19 cellular contexts compared by ENCODE assay signal in the genomic region with DNA sequence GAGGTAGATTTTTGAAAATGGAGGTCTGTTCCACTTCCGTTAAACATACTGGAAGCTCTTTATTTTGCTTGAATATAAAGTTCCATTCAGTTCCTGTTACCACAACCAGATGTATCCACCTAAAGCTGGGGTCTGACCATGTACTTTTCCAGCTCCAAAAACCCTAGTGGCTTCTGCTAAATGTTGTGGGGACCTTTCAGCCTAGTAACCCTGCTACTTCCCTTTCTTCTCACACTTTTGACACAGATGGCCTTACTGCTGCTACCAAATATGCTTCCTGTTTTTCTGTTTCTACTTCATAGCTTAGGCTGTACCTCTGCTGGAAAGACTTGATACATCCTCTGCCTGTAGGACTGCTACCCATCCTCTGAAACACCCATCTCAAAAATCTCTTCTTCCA.
DNase-seq lines count a peak whose midpoint lies in the region; ATAC-seq and TF ChIP-seq lines count a peak whose summit lies in the region.
"Had no signal": no experiment of that assay in that cellular context is flagged by ENCODE, and none has a peak within 500 bp of the region (broad histone marks: within the 10 kb centered on the region; RNA-seq: fewer than 3 reads in every experiment).

No MANE protein-coding gene starts in this region.

- H3K4me2 ChIP-seq in GM23248 (ENCODE audit: unreplicated experiment): no peak overlapping the region
- H3K4me2 ChIP-seq: KMS-11 had no signal

- no peak overlapping the region for H3K27ac ChIP-seq in lower lobe of right lung
- no peak overlapping the region for H3K27ac ChIP-seq in GM23248
- H3K27ac ChIP-seq: 22Rv1, KMS-11, SK-N-MC had no signal

- no peaks in the 10 kb centered on the region for H4K20me1 ChIP-seq in GM23248 (ENCODE audit: insufficient read depth)

- H3K9me2 ChIP-seq in GM23248 (ENCODE audit: insufficient read depth): no peaks in the 10 kb centered on the region

- H3K4me3 ChIP-seq in lower lobe of right lung: no peak overlapping the region
- no peak overlapping the region for H3K4me3 ChIP-seq in GM23248
- H3K4me3 ChIP-seq: SK-N-MC had no signal

- H3K9me3 ChIP-seq in lower lobe of right lung (peaks cover 15% of the 10 kb centered on the region), GM23248 (ENCODE audit: low read depth) (peaks cover 5% of the 10 kb centered on the region)

- DNase-seq in NOMO-1 treated with DMSO at 0.1 percent for 48 hours (lab: John Stamatoyannopoulos, UW; ENCODE audit: unreplicated experiment): peak; percentile 19
- no peak for DNase-seq in NOMO-1 (lab: John Stamatoyannopoulos, UW; ENCODE audit: unreplicated experiment in 2 of 2)
- DNase-seq in NAMALWA (ENCODE audit: low spot score): peak; percentile 34
- peak; percentile 88 for DNase-seq in SKM-1 treated with dmso at 0.1 percent for 144 hours (lab: John Stamatoyannopoulos, UW; ENCODE audit: unreplicated experiment)
- DNase-seq in lower lobe of right lung: no peak
- no peak for DNase-seq in NCI-H1694 treated with DMSO at 0.1 percent for 48 hours (lab: John Stamatoyannopoulos, UW)
- no peak for DNase-seq in GM23248
- DNase-seq in kidney glomerular epithelial cell (lab: John Stamatoyannopoulos, UW): no peak
- DNase-seq: COR-L47, DMS 273 treated with DMSO at 0.1 percent for 48 hours, NCI-H187 treated with DMSO at 0.1 percent for 48 hours, NCI-H2227 treated with DMSO at 0.1 percent for 48 hours, NCI-H510A treated with DMSO at 0.1 percent for 48 hours, NCI-H82 had no signal

- no peak overlapping the region for H2AFZ ChIP-seq in GM23248

- intact Hi-C loops in lower lobe of right lung (cut with DNase I): no loop called here

- no peaks in the 10 kb centered on the region for H3K36me3 ChIP-seq in lower lobe of right lung
- H3K36me3 ChIP-seq in GM23248 (ENCODE audit: low read depth): no peaks in the 10 kb centered on the region

- H3K9ac ChIP-seq in GM23248: no peak overlapping the region
- H3K9ac ChIP-seq: KMS-11 had no signal

- 57 to 61% methylated on average over 1 of the region's 1 CpG for WGBS in GM23248 (ENCODE audit: low coverage in 1 of 2, low lambda C conversion rate in 2 of 2, missing lambda C conversion rate in 2 of 2), 2 experiments

- no peak for TF ChIP-seq CTCF in lower lobe of right lung (IDR thresholded peaks at IDR 0.05)

- in situ Hi-C loops in GM23248 (cut with MboI): no loop called here

- no peaks in the 10 kb centered on the region for H3F3A ChIP-seq in GM23248 (ENCODE audit: insufficient read depth)

- H3K27me3 ChIP-seq in lower lobe of right lung (ENCODE audit: low read depth) (no peaks in the 10 kb centered on the region), GM23248 (replicated peaks; ENCODE audit: insufficient read depth) (no peaks in the 10 kb centered on the region)

- H3K79me2 ChIP-seq in GM23248 (ENCODE audit: insufficient read depth): no peaks in the 10 kb centered on the region

- H3K4me1 ChIP-seq in lower lobe of right lung (no peaks in the 10 kb centered on the region), GM23248 (ENCODE audit: insufficient read depth) (no peaks in the 10 kb centered on the region)

- peak; percentile 61 to 71 for ATAC-seq in lower lobe of right lung
- ATAC-seq: HepG2, Right ventricle myocardium inferior had no signal

Comparison
In these comparisons a context has a peak if more than half of its experiments do, and no peak if none do; other contexts are left out.
1. DNase-seq: peak in NOMO-1 treated with DMSO at 0.1 percent for 48 hours (single experiment), NAMALWA (single experiment) and SKM-1 treated with dmso at 0.1 percent for 144 hours (single experiment); none in NOMO-1 (0 of 2), lower lobe of right lung (single experiment), NCI-H1694 treated with DMSO at 0.1 percent for 48 hours (single experiment), GM23248 (single experiment) and kidney glomerular epithelial cell (single experiment).